ENCODE assay signal across 8 cellular contexts in genomic region chr14:64971890-64972785, GRCh38. TPM values are rescaled to one million over a fixed set of nuclear protein-coding genes. Genes with fewer than 3 reads are reported as not detected.
A peak's percentile ranks its signal among the peaks of the same experiment; 100 is the strongest.
DNase-seq lines count a peak whose midpoint lies in the region; ATAC-seq and TF ChIP-seq lines count a peak whose summit lies in the region.

Gene RAB15 (minus strand): TSS chr14:64972336. CDS start chr14:64972076, 260 bp downstream.

- TF ChIP-seq EP300 in tibial nerve (IDR thresholded peaks at IDR 0.05), result no peak

- H3K36me3 ChIP-seq in esophagus squamous epithelium (no peaks in the 10 kb centered on the region), tibial nerve (no peaks in the 10 kb centered on the region)

- DNase-seq in NCI-H1105 treated with DMSO at 0.1 percent for 48 hours (lab: John Stamatoyannopoulos, UW) (peak; percentile 58), esophagus squamous epithelium (lab: John Stamatoyannopoulos, UW) (no peak), tibial nerve (ENCODE audit: low spot score in 2 of 2) (no peak), medulla oblongata (ENCODE audit: extremely low spot score) (no peak)
- peak; percentile 50 to 57 for DNase-seq in activated T-cell treated with anti-CD3 and anti-CD28 coated beads, Interleukin-2, amount 50 U/mL, for 48 hours
- DNase-seq in naive thymus-derived CD8-positive, alpha-beta T cell, result peak; percentile 19 to 74 (median 42)

- WGBS in esophagus squamous epithelium, 2 donors, result 0 to 3% methylated on average over 7 to 11 of the region's 103 CpGs
- 0 to 1% methylated on average over 24 to 39 of the region's 103 CpGs for WGBS in tibial nerve, 2 donors

- H3K36me3 Mint-ChIP-seq in naive thymus-derived CD8-positive, alpha-beta T cell, result no peaks in the 10 kb centered on the region

- peak; percentile 24; the same call in 1 of the 2 replicates for TF ChIP-seq CTCF in 22Rv1 (IDR thresholded peaks at IDR 0.05)
- TF ChIP-seq CTCF in esophagus squamous epithelium (IDR thresholded peaks at IDR 0.05), result no peak
- no peak for TF ChIP-seq CTCF in tibial nerve (IDR thresholded peaks at IDR 0.05)

- H3K4me3 Mint-ChIP-seq in naive thymus-derived CD8-positive, alpha-beta T cell, result peak within 1 kb of the TSS; percentile 81 to 90 (median 84)

- POLR2A ChIA-PET in naive thymus-derived CD8-positive, alpha-beta T cell (lab: Charles Lee), result interaction anchor here (0.6 to 1.0 kb wide), 2 partner anchors 17 to 57 kb away, joined by 3 read pairs; no protein-coding TSS in a partner anchor

- peak within 1 kb of the TSS; percentile 37 to 88 (median 72) for H3K27ac Mint-ChIP-seq in naive thymus-derived CD8-positive, alpha-beta T cell

- TF ChIP-seq POLR2A in esophagus squamous epithelium (IDR thresholded peaks at IDR 0.05) (no peak), tibial nerve (IDR thresholded peaks at IDR 0.05) (no peak)

- peak within 1 kb of the TSS; percentile 64 to 85 (median 73) for H3K4me3 ChIP-seq in esophagus squamous epithelium
- H3K4me3 ChIP-seq in tibial nerve, result peak within 1 kb of the TSS; percentile 46 to 77 (median 60)

- peak; percentile 52 for ATAC-seq in GM18867 (IDR thresholded peaks at IDR 0.05; ENCODE audit: unreplicated experiment)
- peak; percentile 69 to 79 for ATAC-seq in naive thymus-derived CD8-positive, alpha-beta T cell

- no peaks in the 10 kb centered on the region for H3K9me3 ChIP-seq in esophagus squamous epithelium
- H3K9me3 ChIP-seq in tibial nerve, result no peaks in the 10 kb centered on the region

- H3K4me1 Mint-ChIP-seq in naive thymus-derived CD8-positive, alpha-beta T cell, result peaks cover 8 to 25% (median 13%) of the 10 kb centered on the region in 4 donors

- no peak within 1 kb of the TSS for H3K27ac ChIP-seq in 22Rv1
- peak within 1 kb of the TSS in 3 of 4 donors; percentile 22 to 70 (median 52) for H3K27ac ChIP-seq in esophagus squamous epithelium
- peak within 1 kb of the TSS in 2 of 4 donors; percentile 59 to 62 for H3K27ac ChIP-seq in tibial nerve

- intact Hi-C loops in esophagus squamous epithelium (cut with DNase I), result no loop called here

- peaks cover 6 to 30% (median 11%) of the 10 kb centered on the region in 3 donors for H3K4me1 ChIP-seq in esophagus squamous epithelium
- peaks cover 0 to 20% (median 10%) of the 10 kb centered on the region in 4 donors for H3K4me1 ChIP-seq in tibial nerve

- no peaks in the 10 kb centered on the region for H3K9me3 Mint-ChIP-seq in naive thymus-derived CD8-positive, alpha-beta T cell

- H3K27me3 ChIP-seq in esophagus squamous epithelium, result peaks cover 0 to 30% (median 0%) of the 10 kb centered on the region in 4 donors
- H3K27me3 ChIP-seq in tibial nerve, result peaks cover 0 to 12% of the 10 kb centered on the region in 2 donors

- H3K27me3 Mint-ChIP-seq in naive thymus-derived CD8-positive, alpha-beta T cell, result no peaks in the 10 kb centered on the region

RNA-seq across cellular contexts. Expression of gene RAB15, which starts in this region (rescaled TPM):
- 1 to 10 TPM; 2.5 to 7.0 (median 5.2) TPM for total RNA-seq in esophagus squamous epithelium
- 1 to 10 TPM; 4.7 TPM for total RNA-seq in naive thymus-derived CD8-positive, alpha-beta T cell
- polyA plus RNA-seq in naive thymus-derived CD8-positive, alpha-beta T cell, result 10 to 100 TPM in 1 of 3 donors, 1 to 10 TPM in 2; 3.9 to 11.9 (median 4.2) TPM
- total RNA-seq in tibial nerve, result 1 to 10 TPM in 1 of 4 donors, under 1 TPM in 2, not detected in 1; 0.22 to 2.4 (median 0.42) TPM

Comparison
In these comparisons a context has a peak if more than half of its experiments do, and no peak if none do; other contexts are left out.
1. DNase-seq: peak in NCI-H1105 treated with DMSO at 0.1 percent for 48 hours (single experiment), activated T-cell treated with anti-CD3 and anti-CD28 coated beads, Interleukin-2, amount 50 U/mL, for 48 hours (2 of 2) and naive thymus-derived CD8-positive, alpha-beta T cell (10 of 10); none in esophagus squamous epithelium (single experiment), tibial nerve (0 of 2) and medulla oblongata (single experiment).